In the genomic region with DNA sequence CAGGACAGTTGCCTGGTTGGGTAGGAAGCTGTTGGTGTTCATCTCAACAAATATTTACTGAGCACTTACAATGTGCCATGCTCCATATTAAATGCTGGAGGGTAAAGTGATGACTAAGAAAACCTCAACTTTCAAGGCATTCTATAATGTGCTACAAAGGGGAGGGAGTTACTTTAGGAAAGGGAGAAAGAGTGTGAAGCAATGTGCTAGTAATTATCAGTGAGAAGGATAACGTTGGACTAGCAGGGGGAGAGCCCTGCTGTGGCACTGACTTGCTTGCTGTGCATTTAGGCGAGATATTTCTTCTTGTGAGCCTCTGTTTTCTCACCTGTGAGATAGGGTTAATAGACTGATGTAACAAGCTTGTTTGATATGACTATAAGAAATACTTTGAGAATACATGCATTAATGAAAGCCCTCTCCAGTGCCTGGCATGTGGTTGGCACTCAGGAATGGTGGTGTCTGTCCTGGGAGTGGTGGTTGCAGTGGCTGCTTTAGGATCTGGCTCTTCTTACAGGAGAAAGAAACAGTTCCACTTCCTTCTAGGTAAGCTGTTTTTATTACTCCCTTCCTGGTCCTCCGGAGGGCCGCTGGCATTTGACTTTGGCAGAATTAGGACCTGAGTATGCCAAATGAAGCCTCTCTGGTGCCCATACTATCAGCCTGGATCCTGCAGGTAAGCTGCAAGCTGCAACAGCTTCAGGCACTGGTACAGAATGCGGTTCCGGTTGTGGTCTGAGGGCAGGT, we compare ENCODE assay signal across 30 cellular contexts.
DNase-seq lines count a peak whose midpoint lies in the region; ATAC-seq and TF ChIP-seq lines count a peak whose summit lies in the region.
"Had no signal": no experiment of that assay in that cellular context is flagged by ENCODE, and none has a peak within 500 bp of the region (broad histone marks: within the 10 kb centered on the region; RNA-seq: fewer than 3 reads in every experiment).

No MANE protein-coding gene starts in this region.

- peak overlapping the region; percentile 86 to 91 (median 88) for H3K27ac ChIP-seq in body of pancreas
- H3K27ac ChIP-seq in CD4-positive, alpha-beta T cell (ENCODE audit: low read depth, low read length) = no peak overlapping the region
- no peak overlapping the region for H3K27ac ChIP-seq in right cardiac atrium (ENCODE audit: low read length)
- H3K27ac ChIP-seq: epithelial cell of prostate, HL-60, KMS-11, skin epidermis had no signal

- peaks cover 4% of the 10 kb centered on the region for H3K9me3 Mint-ChIP-seq in CD4-positive, alpha-beta T cell

- no peaks in the 10 kb centered on the region for H3K36me3 ChIP-seq in body of pancreas (replicated peaks in 1 of 2; ENCODE audit: insufficient read depth in 1 of 2, low read depth in 2 of 2)
- H3K36me3 ChIP-seq: adrenal gland had no signal

- ATAC-seq in body of pancreas = peak; percentile 74
- ATAC-seq in CD4-positive, alpha-beta T cell (ENCODE audit: poor library complexity) = no peak
- no peak for ATAC-seq in GM18517 (IDR thresholded peaks at IDR 0.05; ENCODE audit: unreplicated experiment)
- no peak for ATAC-seq in right cardiac atrium
- ATAC-seq: activated CD4-positive, CD25-positive, alpha-beta regulatory T cell treated with anti-CD3 and anti-CD28 coated beads, Interleukin-2, amount 50 U/mL, for 24 hours; activated CD8-positive, alpha-beta memory T cell treated with anti-CD3 and anti-CD28 coated beads, Interleukin-2, amount 10 ng/mL, durations not matched to agents 7 days and 5 days; CD8-positive, alpha-beta T cell; stimulated activated naive CD8-positive, alpha-beta T cell treated with anti-CD3 and anti-CD28 coated beads, Interleukin-15, Interleukin-2, amounts not matched to agents 100 U/mL and 50 U/mL, for 24 hours had no signal

- H3K9me3 ChIP-seq in body of pancreas (no peaks in the 10 kb centered on the region), right cardiac atrium (ENCODE audit: control insufficient read depth, low read length) (peaks cover 4% of the 10 kb centered on the region)
- H3K9me3 ChIP-seq in CD4-positive, alpha-beta T cell (ENCODE audit: control insufficient read depth, low read length) = no peaks in the 10 kb centered on the region
- H3K9me3 ChIP-seq: adrenal gland had no signal

- H3K36me3 Mint-ChIP-seq in CD4-positive, alpha-beta T cell (ENCODE audit: low read depth) = no peaks in the 10 kb centered on the region
- H3K36me3 Mint-ChIP-seq: brain; CD8-positive, alpha-beta T cell had no signal

- 30 to 34% methylated on average over 4 to 6 of the region's 6 CpGs for WGBS in body of pancreas, 2 donors
- 72% methylated on average over 6 of the region's 6 CpGs for WGBS in right cardiac atrium

- H3K4me3 ChIP-seq in body of pancreas = no peak overlapping the region
- H3K4me3 ChIP-seq in epithelial cell of esophagus (ENCODE audit: low read length) = no peak overlapping the region
- no peak overlapping the region for H3K4me3 ChIP-seq in right cardiac atrium (ENCODE audit: low read length)
- H3K4me3 ChIP-seq: adrenal gland, skin epidermis had no signal

- no peak overlapping the region for H3K27ac Mint-ChIP-seq in CD4-positive, alpha-beta T cell
- H3K27ac Mint-ChIP-seq: activated CD8-positive, alpha-beta memory T cell treated with anti-CD3 and anti-CD28 coated beads, Interleukin-2, amount 10 ng/mL, durations not matched to agents 7 days and 5 days; activated naive CD4-positive, alpha-beta T cell treated with anti-CD3 and anti-CD28 coated beads for 36 hours; B cell; brain; CD8-positive, alpha-beta T cell; nephron had no signal

- TF ChIP-seq CTCF in body of pancreas (IDR thresholded peaks at IDR 0.05) (no peak), epithelial cell of esophagus (IDR thresholded peaks at IDR 0.05; ENCODE audit: insufficient read depth, low read depth, low read length, missing control alignments) (no peak)
- TF ChIP-seq CTCF in CD4-positive, alpha-beta T cell (IDR thresholded peaks at IDR 0.05) = no peak

- intact Hi-C loops in body of pancreas (cut with DNase I) (no loop called here), right cardiac atrium (cut with DNase I) (no loop called here)
- intact Hi-C loops in CD4-positive, alpha-beta T cell (cut with DNase I, micrococcal nuclease) = no loop called here

- peak in 1 of 3 donors; percentile 6 for TF ChIP-seq POLR2A in body of pancreas (IDR thresholded peaks at IDR 0.05)

- H3K27me3 ChIP-seq in body of pancreas = no peaks in the 10 kb centered on the region
- H3K27me3 ChIP-seq in CD4-positive, alpha-beta T cell (ENCODE audit: control insufficient read depth, insufficient read depth, low read length) = no peaks in the 10 kb centered on the region
- H3K27me3 ChIP-seq in right cardiac atrium (ENCODE audit: control insufficient read depth, insufficient read depth) = peaks cover 3% of the 10 kb centered on the region
- H3K27me3 ChIP-seq: adrenal gland had no signal

- no peak overlapping the region for H3K4me3 Mint-ChIP-seq in CD4-positive, alpha-beta T cell
- H3K4me3 Mint-ChIP-seq: activated CD8-positive, alpha-beta memory T cell treated with anti-CD3 and anti-CD28 coated beads, Interleukin-2, amount 10 ng/mL, durations not matched to agents 7 days and 5 days; activated naive CD4-positive, alpha-beta T cell treated with anti-CD3 and anti-CD28 coated beads for 36 hours; B cell; brain; CD8-positive, alpha-beta T cell; nephron had no signal

- DNase-seq in activated CD8-positive, alpha-beta memory T cell treated with anti-CD3 and anti-CD28 coated beads, Interleukin-2, amount 50 U/mL, for 48 hours = peak; percentile 15
- no peak for DNase-seq in activated CD8-positive, alpha-beta memory T cell treated with anti-CD3 and anti-CD28 coated beads, Interleukin-2, amount 50 U/mL, for 4 hours
- DNase-seq in body of pancreas (peak; percentile 48 to 61 (median 54)), epithelial cell of esophagus (ENCODE audit: low read depth) (peak; percentile 66), right cardiac atrium (no peak), DMS 273 (lab: John Stamatoyannopoulos, UW; ENCODE audit: unreplicated experiment) (no peak)
- DNase-seq in CD4-positive, alpha-beta T cell = no peak
- DNase-seq: activated CD4-positive, alpha-beta T cell treated with anti-CD3 and anti-CD28 coated beads, Interleukin-2, amount 50 U/mL, for 4 hours; activated CD8-positive, alpha-beta memory T cell treated with anti-CD3 and anti-CD28 coated beads, Interleukin-2, amount 10 ng/mL, durations not matched to agents 7 days and 5 days; activated naive CD4-positive, alpha-beta T cell treated with anti-CD3 and anti-CD28 coated beads for 36 hours; CD8-positive, alpha-beta T cell; DMS 273 treated with DMSO at 0.1 percent for 48 hours; effector CD4-positive, alpha-beta T cell; HCEC 1CT; hippocampal formation; NCI-H1694; NCI-H446; NCI-H774; stimulated activated naive CD8-positive, alpha-beta T cell treated with anti-CD3 and anti-CD28 coated beads, Interleukin-15, Interleukin-2, amounts not matched to agents 100 U/mL and 50 U/mL, for 24 hours; T-helper 1 cell had no signal

- CTCF ChIA-PET in CD4-positive, alpha-beta T cell (lab: Charles Lee) = interaction anchor here (1.4 kb wide), 1 partner anchor 48 kb away, joined by 3 read pairs; no protein-coding TSS in a partner anchor

- H3K27me3 Mint-ChIP-seq in CD4-positive, alpha-beta T cell = no peaks in the 10 kb centered on the region
- H3K27me3 Mint-ChIP-seq: activated CD8-positive, alpha-beta memory T cell treated with anti-CD3 and anti-CD28 coated beads, Interleukin-2, amount 10 ng/mL, durations not matched to agents 7 days and 5 days had no signal

- peaks cover 9% of the 10 kb centered on the region for H3K4me1 Mint-ChIP-seq in CD4-positive, alpha-beta T cell (ENCODE audit: low read depth)
- H3K4me1 Mint-ChIP-seq: B cell, brain, nephron had no signal

- POLR2A ChIA-PET in CD4-positive, alpha-beta T cell (lab: Charles Lee) = no interaction called here

- peaks cover 32% of the 10 kb centered on the region for H3K4me1 ChIP-seq in body of pancreas
- H3K4me1 ChIP-seq in right cardiac atrium (ENCODE audit: control insufficient read depth, insufficient read depth, low read length) = no peaks in the 10 kb centered on the region
- H3K4me1 ChIP-seq: adrenal gland had no signal

Comparison
In these comparisons a context has a peak if more than half of its experiments do, and no peak if none do; other contexts are left out.
1. DNase-seq: peak in activated CD8-positive, alpha-beta memory T cell treated with anti-CD3 and anti-CD28 coated beads, Interleukin-2, amount 50 U/mL, for 48 hours (single experiment), body of pancreas (4 of 4) and epithelial cell of esophagus (single experiment); none in activated CD8-positive, alpha-beta memory T cell treated with anti-CD3 and anti-CD28 coated beads, Interleukin-2, amount 50 U/mL, for 4 hours (single experiment), CD4-positive, alpha-beta T cell (0 of 10), right cardiac atrium (0 of 3) and DMS 273 (single experiment).
2. H3K27ac ChIP-seq: peak in body of pancreas (4 of 4); none in CD4-positive, alpha-beta T cell (single experiment) and right cardiac atrium (single experiment).